9 cellular contexts compared by ENCODE assay signal in the genomic region with DNA sequence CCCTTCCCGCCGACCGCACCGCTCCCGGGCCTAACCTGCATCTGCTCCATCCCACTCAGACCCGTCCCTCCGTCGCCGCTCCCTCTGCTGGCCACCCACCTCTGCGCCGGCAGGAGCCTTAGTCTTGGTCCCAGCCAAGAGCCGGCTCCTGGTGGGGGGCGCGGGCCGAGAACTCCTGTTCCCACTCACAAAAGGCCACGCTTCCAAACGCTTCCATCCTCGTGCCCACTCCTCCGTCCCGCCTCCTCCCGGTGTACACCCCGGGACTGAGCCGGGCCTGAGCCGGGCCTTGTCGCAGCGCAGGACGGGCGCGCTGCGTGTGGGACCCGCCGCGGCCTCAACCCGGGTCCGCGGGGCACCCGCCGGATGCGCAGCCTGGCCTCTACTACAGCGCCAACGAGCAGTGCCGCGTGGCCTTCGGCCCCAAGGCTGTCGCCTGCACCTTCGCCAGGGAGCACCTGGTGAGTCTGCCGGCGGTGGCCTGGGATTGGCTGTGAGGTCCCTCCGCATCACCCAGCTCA. TPM values are rescaled to one million over a fixed set of nuclear protein-coding genes. Genes with fewer than 3 reads are reported as not detected.
DNase-seq lines count a peak whose midpoint lies in the region; ATAC-seq and TF ChIP-seq lines count a peak whose summit lies in the region.
"Had no signal": no experiment of that assay in that cellular context is flagged by ENCODE, and none has a peak within 500 bp of the region (broad histone marks: within the 10 kb centered on the region; RNA-seq: fewer than 3 reads in every experiment).

No MANE protein-coding gene starts in this region.

- ATAC-seq in T-helper 17 cell, result no peak
- ATAC-seq in gastroesophageal sphincter, result peak; percentile 41
- ATAC-seq in sciatic nerve, result peak; percentile 56
- ATAC-seq in GM19455 (IDR thresholded peaks at IDR 0.05; ENCODE audit: unreplicated experiment), result no peak
- ATAC-seq in HG03139 (IDR thresholded peaks at IDR 0.05; ENCODE audit: unreplicated experiment), result no peak

- WGBS in gastroesophageal sphincter (ENCODE audit: low coverage in 1 of 2), 2 donors, result 0% methylated on average over 1 of the region's 49 CpGs; no CpG with 5 or more reads in 1 of the 2 donors

- peaks cover 0 to 7% of the 10 kb centered on the region in 2 donors for H3K36me3 ChIP-seq in gastroesophageal sphincter

- H3K36me3 Mint-ChIP-seq in T-helper 17 cell (ENCODE audit: low read depth), result no peaks in the 10 kb centered on the region

- H3K27ac ChIP-seq in gastroesophageal sphincter, result no peak overlapping the region

- H3K9me3 ChIP-seq in T-helper 17 cell (ENCODE audit: control insufficient read depth, low read length, poor library complexity, severe bottlenecking) (no peaks in the 10 kb centered on the region), gastroesophageal sphincter (no peaks in the 10 kb centered on the region)

- peak overlapping the region in 1 of 2 donors; percentile 44 for H3K4me3 ChIP-seq in gastroesophageal sphincter

- no peak for TF ChIP-seq POLR2A in gastroesophageal sphincter (IDR thresholded peaks at IDR 0.05)

- no peak overlapping the region for H3K27ac Mint-ChIP-seq in T-helper 17 cell
- H3K27ac Mint-ChIP-seq: T-helper 1 cell treated with Interleukin-12 subunit alpha and Interleukin-12 subunit beta and Interleukin-4 antibody, amounts not matched to agents 30 μg/mL and 1 μg/mL, for 36 hours had no signal

- peaks cover 27% of the 10 kb centered on the region for H3K27me3 Mint-ChIP-seq in T-helper 17 cell

- peak in 1 of 4 experiments; percentile 42 for TF ChIP-seq CTCF in gastroesophageal sphincter (IDR thresholded peaks at IDR 0.05)

- peaks cover 5% of the 10 kb centered on the region for H3K4me1 Mint-ChIP-seq in T-helper 17 cell

- intact Hi-C loops in sciatic nerve (cut with DNase I), result no loop called here

- H3K4me3 Mint-ChIP-seq in T-helper 17 cell, result peak overlapping the region; percentile 52
- H3K4me3 Mint-ChIP-seq: T-helper 1 cell treated with Interleukin-12 subunit alpha and Interleukin-12 subunit beta and Interleukin-4 antibody, amounts not matched to agents 30 μg/mL and 1 μg/mL, for 36 hours had no signal

- peak; percentile 48 for DNase-seq in NCI-H146 (lab: John Stamatoyannopoulos, UW)
- DNase-seq in NCI-H146 treated with DMSO at 0.1 percent for 48 hours (lab: John Stamatoyannopoulos, UW; ENCODE audit: unreplicated experiment), result no peak
- DNase-seq in T-helper 17 cell, result no peak
- DNase-seq in sciatic nerve (ENCODE audit: low spot score), result no peak
- DNase-seq in COR-L47 (lab: John Stamatoyannopoulos, UW), result no peak

- peaks cover 54% of the 10 kb centered on the region for H3K27me3 ChIP-seq in gastroesophageal sphincter

- peaks cover 0 to 19% (median 3%) of the 10 kb centered on the region in 3 donors for H3K4me1 ChIP-seq in gastroesophageal sphincter

- no peak for TF ChIP-seq EP300 in gastroesophageal sphincter (IDR thresholded peaks at IDR 0.05)

RNA-seq across cellular contexts. Expression of a gene that starts 7.5 kb away (rescaled TPM):
- 1 to 10 TPM; 1.1 to 1.9 TPM for total RNA-seq in T-helper 17 cell
- 1 to 10 TPM in 3 of 4 donors, under 1 TPM in 1; 0.94 to 2.7 (median 2.1) TPM for total RNA-seq in gastroesophageal sphincter
- 4.6 TPM for total RNA-seq in sciatic nerve

RNA-seq across cellular contexts. Expression of a gene that starts 11.9 kb away (rescaled TPM):
- 10 to 100 TPM; 17.0 to 23.4 TPM for total RNA-seq in T-helper 17 cell
- total RNA-seq in gastroesophageal sphincter, result 10 to 100 TPM; 11.2 to 29.9 (median 18.1) TPM
- total RNA-seq in sciatic nerve, result 23.8 TPM

RNA-seq across cellular contexts. Expression of a gene that starts 30.1 kb away (rescaled TPM):
- total RNA-seq in T-helper 17 cell, result 1 to 10 TPM; 1.4 to 3.8 TPM
- 10 to 100 TPM; 15.3 to 22.3 (median 16.0) TPM for total RNA-seq in gastroesophageal sphincter
- 10.1 TPM for total RNA-seq in sciatic nerve

RNA-seq across cellular contexts. Expression of a gene that starts 49.2 kb away (rescaled TPM):
- total RNA-seq in T-helper 17 cell (1 to 10 TPM; 1.5 to 3.4 TPM), gastroesophageal sphincter (10 to 100 TPM in 1 of 4 donors, 1 to 10 TPM in 3; 1.7 to 11.8 (median 5.2) TPM), sciatic nerve (3.3 TPM)

RNA-seq across cellular contexts. Expression of a gene that starts 53.5 kb away (rescaled TPM):
- under 1 TPM; 0.72 to 0.81 TPM for total RNA-seq in T-helper 17 cell
- total RNA-seq in gastroesophageal sphincter, result 1 to 10 TPM in 1 of 4 donors, under 1 TPM in 1, not detected in 2; 0.93 to 1.3 TPM
- total RNA-seq in sciatic nerve, result 2.6 TPM

Comparison
In these comparisons a context has a peak if more than half of its experiments do, and no peak if none do; other contexts are left out.
1. ATAC-seq: peak in gastroesophageal sphincter (single experiment) and sciatic nerve (single experiment); none in T-helper 17 cell (single experiment), GM19455 (single experiment) and HG03139 (single experiment).